In genomic region chr20:35274172-35275092, GRCh38 we compare ENCODE assay signal across 1 cellular context.
TF ChIP-seq lines count a peak whose summit lies in the region.

No MANE protein-coding gene starts in this region.

TF ChIP-seq in WTC11, 78 proteins besides CTCF, POLR2A, EP300 and RAD21:
- TF ChIP-seq ZNF423 (CRISPR knock-in tag; IDR thresholded peaks at IDR 0.05), result no peak
